26 cellular contexts compared by ENCODE assay signal in genomic region chr10:131869344-131869743, GRCh38.
"Had no signal": no experiment of that assay in that cellular context is flagged by ENCODE, and none has a peak within 500 bp of the region (broad histone marks: within the 10 kb centered on the region; RNA-seq: fewer than 3 reads in every experiment).

No MANE protein-coding gene starts in this region.

- H3K9me3 Mint-ChIP-seq: activated naive CD4-positive, alpha-beta T cell treated with anti-CD3 and anti-CD28 coated beads, Interleukin-2, amount 50 U/mL, for 72 hours; activated T-helper 2 cell treated with anti-CD3 and anti-CD28 coated beads, Interferon-gamma antibody, Interleukin-2, Interleukin-4, amounts not matched to agents 10 μg/mL and 5 μg/mL and 100 μg/mL, durations not matched to agents 14 hours and 24 hours and 36 hours; central memory CD8-positive, alpha-beta T cell; T-helper 2 cell treated with Interferon-gamma antibody and Interleukin-4, amounts not matched to agents 5 μg/mL and 100 μg/mL, for 36 hours had no signal

- H3K36me3 Mint-ChIP-seq: activated CD8-positive, alpha-beta memory T cell treated with anti-CD3 and anti-CD28 coated beads, Interleukin-2, amount 10 ng/mL, durations not matched to agents 7 days and 5 days; activated naive CD4-positive, alpha-beta T cell treated with anti-CD3 and anti-CD28 coated beads, Interleukin-2, amount 50 U/mL, for 72 hours had no signal

- H3K27ac Mint-ChIP-seq: activated CD4-positive, alpha-beta T cell treated with anti-CD3 and anti-CD28 coated beads for 36 hours; activated CD8-positive, alpha-beta memory T cell treated with anti-CD3 and anti-CD28 coated beads, Interleukin-2, amount 10 ng/mL, durations not matched to agents 7 days and 5 days; activated CD8-positive, alpha-beta T cell treated with anti-CD3 and anti-CD28 coated beads, Interleukin-2, amount 10 ng/mL, durations not matched to agents 7 days and 5 days; activated naive CD4-positive, alpha-beta T cell treated with anti-CD3 and anti-CD28 coated beads, Interleukin-2, amount 50 U/mL, for 72 hours; activated T-helper 2 cell treated with anti-CD3 and anti-CD28 coated beads, Interferon-gamma antibody, Interleukin-2, Interleukin-4, amounts not matched to agents 10 μg/mL and 5 μg/mL and 100 μg/mL, durations not matched to agents 14 hours and 24 hours and 36 hours; T-helper 2 cell treated with Interferon-gamma antibody and Interleukin-4, amounts not matched to agents 5 μg/mL and 100 μg/mL, for 36 hours had no signal

- H3K27ac ChIP-seq: colonic mucosa, gastroesophageal sphincter, hepatocyte, ovary, prostate gland, suprapubic skin, tibial nerve, uterus had no signal

- H3K4me3 Mint-ChIP-seq: activated CD4-positive, alpha-beta T cell treated with anti-CD3 and anti-CD28 coated beads for 36 hours; activated CD8-positive, alpha-beta memory T cell treated with anti-CD3 and anti-CD28 coated beads, Interleukin-2, amount 10 ng/mL, durations not matched to agents 7 days and 5 days; activated CD8-positive, alpha-beta T cell treated with anti-CD3 and anti-CD28 coated beads, Interleukin-2, amount 10 ng/mL, durations not matched to agents 7 days and 5 days; central memory CD8-positive, alpha-beta T cell; T-helper 2 cell treated with Interferon-gamma antibody and Interleukin-4, amounts not matched to agents 5 μg/mL and 100 μg/mL, for 36 hours had no signal

- H3K9me3 ChIP-seq: colonic mucosa, gastroesophageal sphincter, ovary, prostate gland, suprapubic skin, tibial nerve, uterus had no signal

- H2AFZ ChIP-seq: hepatocyte had no signal

- ATAC-seq: activated CD4-positive, alpha-beta T cell treated with anti-CD3 and anti-CD28 coated beads for 36 hours; activated CD8-positive, alpha-beta memory T cell treated with anti-CD3 and anti-CD28 coated beads, Interleukin-2, amount 10 ng/mL, durations not matched to agents 7 days and 5 days; activated CD8-positive, alpha-beta T cell treated with anti-CD3 and anti-CD28 coated beads, Interleukin-2, amount 10 ng/mL, durations not matched to agents 7 days and 5 days; activated naive CD4-positive, alpha-beta T cell treated with anti-CD3 and anti-CD28 coated beads, Interleukin-2, amount 50 U/mL, for 72 hours; gastroesophageal sphincter; left colon had no signal

- H3K27me3 ChIP-seq: colonic mucosa, hepatocyte, ovary, uterus had no signal

- H3K4me1 ChIP-seq: colonic mucosa, gastroesophageal sphincter, prostate gland, tibial nerve, uterus had no signal

- H3K4me1 Mint-ChIP-seq: activated CD4-positive, alpha-beta T cell treated with anti-CD3 and anti-CD28 coated beads for 36 hours; activated CD8-positive, alpha-beta memory T cell treated with anti-CD3 and anti-CD28 coated beads, Interleukin-2, amount 10 ng/mL, durations not matched to agents 7 days and 5 days had no signal

- H3K4me3 ChIP-seq: colonic mucosa, gastroesophageal sphincter, hepatocyte, ovary, prostate gland, suprapubic skin, tibial nerve, uterus had no signal

- FAIRE-seq: bronchial epithelial cell, keratinocyte had no signal

- H3K4me2 ChIP-seq: hepatocyte had no signal

- H3K36me3 ChIP-seq: colonic mucosa, gastroesophageal sphincter, ovary, prostate gland, suprapubic skin, tibial nerve, uterus had no signal

- DNase-seq: activated CD4-positive, alpha-beta T cell treated with anti-CD3 and anti-CD28 coated beads for 36 hours; activated CD4-positive, CD25-positive, alpha-beta regulatory T cell; activated CD8-positive, alpha-beta memory T cell treated with anti-CD3 and anti-CD28 coated beads, Interleukin-2, amount 10 ng/mL, durations not matched to agents 7 days and 5 days; activated CD8-positive, alpha-beta T cell treated with anti-CD3 and anti-CD28 coated beads, Interleukin-2, amount 10 ng/mL, durations not matched to agents 7 days and 5 days; activated T-cell treated with anti-CD3 and anti-CD28 coated beads, Interleukin-2, amount 50 U/mL, for 48 hours; anterior cingulate cortex; colonic mucosa; effector CD8-positive, alpha-beta T cell; left colon; mammary epithelial cell; retina; stimulated activated naive CD4-positive, alpha-beta T cell; T-helper 1 cell; uterus had no signal

- H3K79me2 ChIP-seq: hepatocyte had no signal
